ENCODE assay signal across 21 cellular contexts in genomic region chr2:150100311-150100710, GRCh38.
DNase-seq lines count a peak whose midpoint lies in the region; FAIRE-seq and TF ChIP-seq lines count a peak whose summit lies in the region.
"Had no signal": no experiment of that assay in that cellular context is flagged by ENCODE, and none has a peak within 500 bp of the region (broad histone marks: within the 10 kb centered on the region; RNA-seq: fewer than 3 reads in every experiment).

No MANE protein-coding gene starts in this region.

- H3K9me3 ChIP-seq in H1 (ENCODE audit: insufficient read depth in 2 of 2, low read depth in 1 of 2, low read length in 1 of 2), result no peaks in the 10 kb centered on the region

- no peak overlapping the region for H3K56ac ChIP-seq in H1 (replicated peaks; ENCODE audit: insufficient read length, low read depth, low read length)

- no peak overlapping the region for H4K5ac ChIP-seq in H1 (ENCODE audit: insufficient read length, low read depth, low read length)

- no peaks in the 10 kb centered on the region for H3K9me3 Mint-ChIP-seq in activated CD4-positive, alpha-beta T cell treated with anti-CD3 and anti-CD28 coated beads, Interleukin-2, amount 10 ng/mL, durations not matched to agents 24 days and 14 days

- no peak overlapping the region for H2AK5ac ChIP-seq in H1 (ENCODE audit: low read depth, low read length)

- H3K27me3 Mint-ChIP-seq in activated CD4-positive, alpha-beta T cell treated with anti-CD3 and anti-CD28 coated beads, Interleukin-2, amount 10 ng/mL, durations not matched to agents 24 days and 14 days, result no peaks in the 10 kb centered on the region
- H3K27me3 Mint-ChIP-seq: CD4-positive, alpha-beta memory T cell had no signal

- TF ChIP-seq EP300 in H1 (IDR thresholded peaks at IDR 0.05; ENCODE audit: borderline replicate concordance in 1 of 2, low read depth in 2 of 2, low read length in 2 of 2), result no peak

- H2AFZ ChIP-seq in H1 (ENCODE audit: low read length), result 0 out of 2 replicates have a peak overlapping the region, but pooled peaks have one; percentile 10
- H2AFZ ChIP-seq: GM23338 had no signal

- H4K91ac ChIP-seq in H1 (replicated peaks; ENCODE audit: insufficient read length, low read length), result no peak overlapping the region

- no peak overlapping the region for H3K14ac ChIP-seq in H1 (ENCODE audit: insufficient read length)

- H3K4me1 ChIP-seq in H1 (replicated peaks in 1 of 4; ENCODE audit: control insufficient read depth in 3 of 4, insufficient read depth in 4 of 4, low read length in 3 of 4), result no peaks in the 10 kb centered on the region

- H4K20me1 ChIP-seq in H1 (replicated peaks in 1 of 2; ENCODE audit: control insufficient read depth in 1 of 2, insufficient read depth in 2 of 2, low read length in 2 of 2), result no peaks in the 10 kb centered on the region

- no peaks in the 10 kb centered on the region; a peak in 1 of 8 replicates for H3K36me3 ChIP-seq in H1 (ENCODE audit: control insufficient read depth in 2 of 4, insufficient read depth in 4 of 4, low read length in 3 of 4)

- no peak overlapping the region for H3K18ac ChIP-seq in H1 (ENCODE audit: extremely low read depth, low read length)

- no peak for FAIRE-seq in H1 (lab: Jason Lieb, UNC)
- FAIRE-seq: A204.1, GM12878, HTR-8/SVneo, K562 had no signal

- no peaks in the 10 kb centered on the region for H3K36me3 Mint-ChIP-seq in activated CD4-positive, alpha-beta T cell treated with anti-CD3 and anti-CD28 coated beads, Interleukin-2, amount 10 ng/mL, durations not matched to agents 24 days and 14 days (ENCODE audit: low read depth)
- H3K36me3 Mint-ChIP-seq: CD14-positive monocyte; CD4-positive, alpha-beta memory T cell had no signal

- H3K27ac ChIP-seq in C4-2B (peak overlapping the region; percentile 81; the same call in 1 of the 2 replicates), VCaP (peak overlapping the region; percentile 49), H1 (ENCODE audit: low read depth, low read length) (no peak overlapping the region)

- TF ChIP-seq RAD21 in H1 (IDR thresholded peaks at IDR 0.05 in 1 of 2, conservative IDR thresholded peaks at IDR 0.05 in 1 of 2; ENCODE audit: low read depth in 2 of 2, low read length in 2 of 2), result no peak

- POLR2A ChIA-PET in H1 (lab: Charles Lee; ENCODE audit: partially characterized antibody), result no interaction called here

- H3K4me3 ChIP-seq in H1 (ENCODE audit: extremely low read depth in 1 of 4, insufficient read depth in 2 of 4, low read depth in 3 of 4, low read length in 4 of 4), result no peak overlapping the region
- H3K4me3 ChIP-seq: GM12878, GM23338, K562 had no signal

- H2BK12ac ChIP-seq in H1 (ENCODE audit: low read depth, low read length), result no peak overlapping the region

- intact Hi-C loops in cardiac septum (cut with DNase I), result no loop called here
- intact Hi-C loops in activated CD4-positive, alpha-beta T cell treated with anti-CD3 and anti-CD28 coated beads, Interleukin-2, amount 10 ng/mL, durations not matched to agents 24 days and 14 days (cut with micrococcal nuclease), result no loop called here

- H3K27me3 ChIP-seq in H1 (replicated peaks in 1 of 4; ENCODE audit: control insufficient read depth in 3 of 4, extremely low read depth in 1 of 4, insufficient read depth in 3 of 4, low read length in 3 of 4), result peaks cover 0 to 1% (median 0%) of the 10 kb centered on the region in 4 experiments; a peak in 1 of 7 replicates

- TF ChIP-seq POLR2A in H1 (IDR thresholded peaks at IDR 0.05; ENCODE audit: control extremely low read depth in 1 of 2, low read depth in 2 of 2, low read length in 2 of 2), result no peak

- no peaks in the 10 kb centered on the region for H3K4me1 Mint-ChIP-seq in activated CD4-positive, alpha-beta T cell treated with anti-CD3 and anti-CD28 coated beads, Interleukin-2, amount 10 ng/mL, durations not matched to agents 24 days and 14 days
- H3K4me1 Mint-ChIP-seq: CD14-positive monocyte; CD4-positive, alpha-beta memory T cell; GM23338 had no signal

- no peak overlapping the region for H3K27ac Mint-ChIP-seq in activated CD4-positive, alpha-beta T cell treated with anti-CD3 and anti-CD28 coated beads, Interleukin-2, amount 10 ng/mL, durations not matched to agents 24 days and 14 days
- H3K27ac Mint-ChIP-seq: CD14-positive monocyte; CD4-positive, alpha-beta memory T cell; GM23338; HFFc6 had no signal

- H2BK120ac ChIP-seq in H1 (replicated peaks; ENCODE audit: low read depth, low read length), result no peak overlapping the region

- TF ChIP-seq CTCF in C4-2B (conservative IDR thresholded peaks at IDR 0.05) (no peak), VCaP (conservative IDR thresholded peaks at IDR 0.05) (no peak), H1 (IDR thresholded peaks at IDR 0.05; ENCODE audit: control extremely low read depth in 1 of 3, insufficient read depth in 1 of 3, low read depth in 1 of 3, low read length in 3 of 3) (no peak)

- no peak overlapping the region for H2BK15ac ChIP-seq in H1 (ENCODE audit: low read length)

- no peak overlapping the region for H4K8ac ChIP-seq in H1 (ENCODE audit: extremely low read depth, insufficient read depth, low read length)

- H3K9ac ChIP-seq in H1 (replicated peaks in 1 of 4; ENCODE audit: extremely low read depth in 1 of 4, low read depth in 3 of 4, low read length in 3 of 4), result no peak overlapping the region

- DNase-seq in H1 (ENCODE audit: low read depth in 1 of 2, low spot score in 2 of 2) (no peak), superior temporal gyrus (ENCODE audit: extremely low spot score) (peak; percentile 25), cardiac septum (ENCODE audit: low spot score) (no peak)
- DNase-seq in stimulated activated CD4-positive, alpha-beta T cell treated with anti-CD3 and anti-CD28 coated beads, Interleukin-2, amount 100 ng/mL, for 24 hours, result no peak
- no peak for DNase-seq in activated CD4-positive, alpha-beta T cell treated with anti-CD3 and anti-CD28 coated beads, Interleukin-2, amount 10 ng/mL, durations not matched to agents 24 days and 14 days
- DNase-seq: ACHN; CD4-positive, alpha-beta memory T cell; DMS153; DND-41; EL; H7; HFFc6; IMR-90 had no signal

- no peaks in the 10 kb centered on the region for H3K79me2 ChIP-seq in H1 (ENCODE audit: control insufficient read depth in 1 of 2, insufficient read depth in 2 of 2, low read length in 2 of 2)

- H2BK20ac ChIP-seq in H1 (ENCODE audit: low read length), result no peak overlapping the region

- no peaks in the 10 kb centered on the region for H3K23me2 ChIP-seq in H1 (ENCODE audit: low read depth, low read length)

- WGBS in H1 (ENCODE audit: extremely low coverage in 1 of 2, insufficient coverage in 1 of 2, insufficient read length in 1 of 2, insufficient replicate concordance in 2 of 2, low coverage in 1 of 2, low lambda C conversion rate in 2 of 2, missing lambda C conversion rate in 1 of 2), 2 experiments, result 92% methylated on average over 3 of the region's 3 CpGs; no CpG with 5 or more reads in 1 of the 2 experiments

- no peak overlapping the region for H3K23ac ChIP-seq in H1 (ENCODE audit: insufficient read length)

- no peak overlapping the region for H2BK5ac ChIP-seq in H1 (ENCODE audit: low read depth, low read length)

- no peak overlapping the region for H3K4me3 Mint-ChIP-seq in activated CD4-positive, alpha-beta T cell treated with anti-CD3 and anti-CD28 coated beads, Interleukin-2, amount 10 ng/mL, durations not matched to agents 24 days and 14 days
- H3K4me3 Mint-ChIP-seq: CD14-positive monocyte; CD4-positive, alpha-beta memory T cell; GM23338; HFFc6 had no signal

- H3K4ac ChIP-seq in H1 (replicated peaks; ENCODE audit: insufficient read length, low read depth, low read length), result no peak overlapping the region

- CTCF ChIA-PET in H1 (lab: Charles Lee; ENCODE audit: partially characterized antibody), result interaction anchor here (1.2 kb wide), 1 partner anchor 18 kb away, joined by 3 read pairs; no protein-coding TSS in a partner anchor

- no peak overlapping the region for H3K4me2 ChIP-seq in H1 (ENCODE audit: insufficient read depth in 1 of 2, low read depth in 2 of 2, low read length in 2 of 2)
- H3K4me2 ChIP-seq: GM23338 had no signal

- no peaks in the 10 kb centered on the region for H3K79me1 ChIP-seq in H1 (ENCODE audit: low read depth, low read length)

TF ChIP-seq in H1, 55 proteins besides CTCF, POLR2A, EP300 and RAD21:
- TF ChIP-seq GABPA (IDR thresholded peaks at IDR 0.05; ENCODE audit: borderline replicate concordance, insufficient read depth, low read length) (no peak), CEBPB (IDR thresholded peaks at IDR 0.05; ENCODE audit: low read depth, low read length) (no peak), RNF2 (IDR thresholded peaks at IDR 0.05; ENCODE audit: borderline replicate concordance, low read depth, low read length, missing control alignments, poor library complexity, severe bottlenecking) (no peak), ASH2L (IDR thresholded peaks at IDR 0.05; ENCODE audit: low read length) (no peak), SRF (IDR thresholded peaks at IDR 0.05; ENCODE audit: low read depth, low read length) (no peak), CHD2 (IDR thresholded peaks at IDR 0.05; ENCODE audit: low read length) (no peak), ZNF274 (IDR thresholded peaks at IDR 0.05; ENCODE audit: borderline replicate concordance, extremely low read depth, low read length) (no peak), JUND (IDR thresholded peaks at IDR 0.05; ENCODE audit: low read length) (no peak), CREB1 (IDR thresholded peaks at IDR 0.05) (no peak), KDM5A (IDR thresholded peaks at IDR 0.05; ENCODE audit: low read length) (no peak), POLR2AphosphoS5 (IDR thresholded peaks at IDR 0.05; ENCODE audit: low read depth, low read length) (no peak), BRCA1 (IDR thresholded peaks at IDR 0.05; ENCODE audit: low read depth, low read length) (no peak)
